1 cellular context compared by ENCODE assay signal in the genomic region with DNA sequence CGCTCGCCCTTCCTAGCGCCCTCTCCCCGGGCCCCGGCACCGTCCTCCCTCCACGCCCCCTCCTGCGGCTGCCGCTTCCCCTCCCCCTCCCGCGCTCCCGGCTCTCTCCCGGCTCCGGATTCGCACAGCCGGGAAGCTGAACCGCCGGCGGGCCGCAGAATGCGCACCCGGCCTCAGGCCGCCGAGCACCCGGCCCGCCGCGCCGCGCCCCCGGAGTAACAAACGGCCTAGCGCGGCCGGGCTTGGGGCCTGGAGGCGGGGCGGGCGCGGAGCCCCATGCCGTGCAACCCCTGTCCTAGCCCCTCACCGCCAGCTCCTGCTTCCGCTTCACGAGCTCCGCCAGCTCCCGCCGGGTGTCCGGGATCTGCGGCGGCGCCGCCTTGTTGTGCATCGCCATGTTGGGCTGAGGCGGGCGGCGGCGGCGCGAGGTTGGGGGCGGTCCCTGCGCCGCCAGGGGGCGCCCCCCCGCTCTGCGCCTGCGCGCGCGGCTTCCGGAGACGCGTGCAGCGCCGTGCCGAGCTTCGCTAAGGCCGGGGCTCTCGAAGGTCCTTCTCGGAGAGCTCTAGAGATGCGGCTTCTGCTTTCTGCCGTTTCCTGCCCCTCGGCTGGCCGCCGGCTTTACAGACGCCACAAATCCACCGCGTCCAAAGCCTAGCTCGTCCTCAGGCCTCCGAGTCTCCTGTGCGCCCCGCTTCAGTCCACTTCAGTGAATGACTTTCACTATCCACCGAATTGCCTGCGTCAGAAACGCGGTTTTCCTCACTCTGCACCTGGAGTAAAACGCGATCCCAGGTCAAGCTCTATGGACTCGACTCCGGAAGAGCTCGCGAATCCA.
TF ChIP-seq lines count a peak whose summit lies in the region.

A gene (minus strand): TSS at position 417 of the 835 bp plus-strand sequence. CDS start 20 bp downstream, at position 397.

TF ChIP-seq in HepG2, 621 proteins besides CTCF, POLR2A, EP300 and RAD21 (continued from another document and continues in another):
- TF ChIP-seq MBD4 (IDR thresholded peaks at IDR 0.05; ENCODE audit: borderline replicate concordance, low read length), result no peak
- TF ChIP-seq, protein P1, sequence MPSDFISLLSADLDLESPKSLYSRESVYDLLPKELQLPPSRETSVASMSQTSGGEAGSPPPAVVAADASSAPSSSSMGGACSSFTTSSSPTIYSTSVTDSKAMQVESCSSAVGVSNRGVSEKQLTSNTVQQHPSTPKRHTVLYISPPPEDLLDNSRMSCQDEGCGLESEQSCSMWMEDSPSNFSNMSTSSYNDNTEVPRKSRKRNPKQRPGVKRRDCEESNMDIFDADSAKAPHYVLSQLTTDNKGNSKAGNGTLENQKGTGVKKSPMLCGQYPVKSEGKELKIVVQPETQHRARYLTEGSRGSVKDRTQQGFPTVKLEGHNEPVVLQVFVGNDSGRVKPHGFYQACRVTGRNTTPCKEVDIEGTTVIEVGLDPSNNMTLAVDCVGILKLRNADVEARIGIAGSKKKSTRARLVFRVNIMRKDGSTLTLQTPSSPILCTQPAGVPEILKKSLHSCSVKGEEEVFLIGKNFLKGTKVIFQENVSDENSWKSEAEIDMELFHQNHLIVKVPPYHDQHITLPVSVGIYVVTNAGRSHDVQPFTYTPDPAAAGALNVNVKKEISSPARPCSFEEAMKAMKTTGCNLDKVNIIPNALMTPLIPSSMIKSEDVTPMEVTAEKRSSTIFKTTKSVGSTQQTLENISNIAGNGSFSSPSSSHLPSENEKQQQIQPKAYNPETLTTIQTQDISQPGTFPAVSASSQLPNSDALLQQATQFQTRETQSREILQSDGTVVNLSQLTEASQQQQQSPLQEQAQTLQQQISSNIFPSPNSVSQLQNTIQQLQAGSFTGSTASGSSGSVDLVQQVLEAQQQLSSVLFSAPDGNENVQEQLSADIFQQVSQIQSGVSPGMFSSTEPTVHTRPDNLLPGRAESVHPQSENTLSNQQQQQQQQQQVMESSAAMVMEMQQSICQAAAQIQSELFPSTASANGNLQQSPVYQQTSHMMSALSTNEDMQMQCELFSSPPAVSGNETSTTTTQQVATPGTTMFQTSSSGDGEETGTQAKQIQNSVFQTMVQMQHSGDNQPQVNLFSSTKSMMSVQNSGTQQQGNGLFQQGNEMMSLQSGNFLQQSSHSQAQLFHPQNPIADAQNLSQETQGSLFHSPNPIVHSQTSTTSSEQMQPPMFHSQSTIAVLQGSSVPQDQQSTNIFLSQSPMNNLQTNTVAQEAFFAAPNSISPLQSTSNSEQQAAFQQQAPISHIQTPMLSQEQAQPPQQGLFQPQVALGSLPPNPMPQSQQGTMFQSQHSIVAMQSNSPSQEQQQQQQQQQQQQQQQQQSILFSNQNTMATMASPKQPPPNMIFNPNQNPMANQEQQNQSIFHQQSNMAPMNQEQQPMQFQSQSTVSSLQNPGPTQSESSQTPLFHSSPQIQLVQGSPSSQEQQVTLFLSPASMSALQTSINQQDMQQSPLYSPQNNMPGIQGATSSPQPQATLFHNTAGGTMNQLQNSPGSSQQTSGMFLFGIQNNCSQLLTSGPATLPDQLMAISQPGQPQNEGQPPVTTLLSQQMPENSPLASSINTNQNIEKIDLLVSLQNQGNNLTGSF (CRISPR knock-in tag; IDR thresholded peaks at IDR 0.05), result peak; percentile 94
- TF ChIP-seq ZNF761 (CRISPR knock-in tag; conservative IDR thresholded peaks at IDR 0.05), result 0 out of 2 replicates have a peak, but pooled peaks have one; percentile 35
- TF ChIP-seq, protein P2, sequence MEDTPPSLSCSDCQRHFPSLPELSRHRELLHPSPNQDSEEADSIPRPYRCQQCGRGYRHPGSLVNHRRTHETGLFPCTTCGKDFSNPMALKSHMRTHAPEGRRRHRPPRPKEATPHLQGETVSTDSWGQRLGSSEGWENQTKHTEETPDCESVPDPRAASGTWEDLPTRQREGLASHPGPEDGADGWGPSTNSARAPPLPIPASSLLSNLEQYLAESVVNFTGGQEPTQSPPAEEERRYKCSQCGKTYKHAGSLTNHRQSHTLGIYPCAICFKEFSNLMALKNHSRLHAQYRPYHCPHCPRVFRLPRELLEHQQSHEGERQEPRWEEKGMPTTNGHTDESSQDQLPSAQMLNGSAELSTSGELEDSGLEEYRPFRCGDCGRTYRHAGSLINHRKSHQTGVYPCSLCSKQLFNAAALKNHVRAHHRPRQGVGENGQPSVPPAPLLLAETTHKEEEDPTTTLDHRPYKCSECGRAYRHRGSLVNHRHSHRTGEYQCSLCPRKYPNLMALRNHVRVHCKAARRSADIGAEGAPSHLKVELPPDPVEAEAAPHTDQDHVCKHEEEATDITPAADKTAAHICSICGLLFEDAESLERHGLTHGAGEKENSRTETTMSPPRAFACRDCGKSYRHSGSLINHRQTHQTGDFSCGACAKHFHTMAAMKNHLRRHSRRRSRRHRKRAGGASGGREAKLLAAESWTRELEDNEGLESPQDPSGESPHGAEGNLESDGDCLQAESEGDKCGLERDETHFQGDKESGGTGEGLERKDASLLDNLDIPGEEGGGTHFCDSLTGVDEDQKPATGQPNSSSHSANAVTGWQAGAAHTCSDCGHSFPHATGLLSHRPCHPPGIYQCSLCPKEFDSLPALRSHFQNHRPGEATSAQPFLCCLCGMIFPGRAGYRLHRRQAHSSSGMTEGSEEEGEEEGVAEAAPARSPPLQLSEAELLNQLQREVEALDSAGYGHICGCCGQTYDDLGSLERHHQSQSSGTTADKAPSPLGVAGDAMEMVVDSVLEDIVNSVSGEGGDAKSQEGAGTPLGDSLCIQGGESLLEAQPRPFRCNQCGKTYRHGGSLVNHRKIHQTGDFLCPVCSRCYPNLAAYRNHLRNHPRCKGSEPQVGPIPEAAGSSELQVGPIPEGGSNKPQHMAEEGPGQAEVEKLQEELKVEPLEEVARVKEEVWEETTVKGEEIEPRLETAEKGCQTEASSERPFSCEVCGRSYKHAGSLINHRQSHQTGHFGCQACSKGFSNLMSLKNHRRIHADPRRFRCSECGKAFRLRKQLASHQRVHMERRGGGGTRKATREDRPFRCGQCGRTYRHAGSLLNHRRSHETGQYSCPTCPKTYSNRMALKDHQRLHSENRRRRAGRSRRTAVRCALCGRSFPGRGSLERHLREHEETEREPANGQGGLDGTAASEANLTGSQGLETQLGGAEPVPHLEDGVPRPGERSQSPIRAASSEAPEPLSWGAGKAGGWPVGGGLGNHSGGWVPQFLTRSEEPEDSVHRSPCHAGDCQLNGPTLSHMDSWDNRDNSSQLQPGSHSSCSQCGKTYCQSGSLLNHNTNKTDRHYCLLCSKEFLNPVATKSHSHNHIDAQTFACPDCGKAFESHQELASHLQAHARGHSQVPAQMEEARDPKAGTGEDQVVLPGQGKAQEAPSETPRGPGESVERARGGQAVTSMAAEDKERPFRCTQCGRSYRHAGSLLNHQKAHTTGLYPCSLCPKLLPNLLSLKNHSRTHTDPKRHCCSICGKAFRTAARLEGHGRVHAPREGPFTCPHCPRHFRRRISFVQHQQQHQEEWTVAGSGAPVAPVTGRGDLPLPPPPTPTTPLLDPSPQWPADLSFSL (CRISPR knock-in tag; IDR thresholded peaks at IDR 0.05), result 0 out of 2 replicates have a peak, but pooled peaks have one; percentile 21
- TF ChIP-seq, protein P3, sequence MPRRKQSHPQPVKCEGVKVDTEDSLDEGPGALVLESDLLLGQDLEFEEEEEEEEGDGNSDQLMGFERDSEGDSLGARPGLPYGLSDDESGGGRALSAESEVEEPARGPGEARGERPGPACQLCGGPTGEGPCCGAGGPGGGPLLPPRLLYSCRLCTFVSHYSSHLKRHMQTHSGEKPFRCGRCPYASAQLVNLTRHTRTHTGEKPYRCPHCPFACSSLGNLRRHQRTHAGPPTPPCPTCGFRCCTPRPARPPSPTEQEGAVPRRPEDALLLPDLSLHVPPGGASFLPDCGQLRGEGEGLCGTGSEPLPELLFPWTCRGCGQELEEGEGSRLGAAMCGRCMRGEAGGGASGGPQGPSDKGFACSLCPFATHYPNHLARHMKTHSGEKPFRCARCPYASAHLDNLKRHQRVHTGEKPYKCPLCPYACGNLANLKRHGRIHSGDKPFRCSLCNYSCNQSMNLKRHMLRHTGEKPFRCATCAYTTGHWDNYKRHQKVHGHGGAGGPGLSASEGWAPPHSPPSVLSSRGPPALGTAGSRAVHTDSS (CRISPR knock-in tag; conservative IDR thresholded peaks at IDR 0.05), result no peak
- TF ChIP-seq ZNF776 (CRISPR knock-in tag; IDR thresholded peaks at IDR 0.05), result peak; percentile 79; the same call in 1 of the 2 replicates
- TF ChIP-seq, protein P4, sequence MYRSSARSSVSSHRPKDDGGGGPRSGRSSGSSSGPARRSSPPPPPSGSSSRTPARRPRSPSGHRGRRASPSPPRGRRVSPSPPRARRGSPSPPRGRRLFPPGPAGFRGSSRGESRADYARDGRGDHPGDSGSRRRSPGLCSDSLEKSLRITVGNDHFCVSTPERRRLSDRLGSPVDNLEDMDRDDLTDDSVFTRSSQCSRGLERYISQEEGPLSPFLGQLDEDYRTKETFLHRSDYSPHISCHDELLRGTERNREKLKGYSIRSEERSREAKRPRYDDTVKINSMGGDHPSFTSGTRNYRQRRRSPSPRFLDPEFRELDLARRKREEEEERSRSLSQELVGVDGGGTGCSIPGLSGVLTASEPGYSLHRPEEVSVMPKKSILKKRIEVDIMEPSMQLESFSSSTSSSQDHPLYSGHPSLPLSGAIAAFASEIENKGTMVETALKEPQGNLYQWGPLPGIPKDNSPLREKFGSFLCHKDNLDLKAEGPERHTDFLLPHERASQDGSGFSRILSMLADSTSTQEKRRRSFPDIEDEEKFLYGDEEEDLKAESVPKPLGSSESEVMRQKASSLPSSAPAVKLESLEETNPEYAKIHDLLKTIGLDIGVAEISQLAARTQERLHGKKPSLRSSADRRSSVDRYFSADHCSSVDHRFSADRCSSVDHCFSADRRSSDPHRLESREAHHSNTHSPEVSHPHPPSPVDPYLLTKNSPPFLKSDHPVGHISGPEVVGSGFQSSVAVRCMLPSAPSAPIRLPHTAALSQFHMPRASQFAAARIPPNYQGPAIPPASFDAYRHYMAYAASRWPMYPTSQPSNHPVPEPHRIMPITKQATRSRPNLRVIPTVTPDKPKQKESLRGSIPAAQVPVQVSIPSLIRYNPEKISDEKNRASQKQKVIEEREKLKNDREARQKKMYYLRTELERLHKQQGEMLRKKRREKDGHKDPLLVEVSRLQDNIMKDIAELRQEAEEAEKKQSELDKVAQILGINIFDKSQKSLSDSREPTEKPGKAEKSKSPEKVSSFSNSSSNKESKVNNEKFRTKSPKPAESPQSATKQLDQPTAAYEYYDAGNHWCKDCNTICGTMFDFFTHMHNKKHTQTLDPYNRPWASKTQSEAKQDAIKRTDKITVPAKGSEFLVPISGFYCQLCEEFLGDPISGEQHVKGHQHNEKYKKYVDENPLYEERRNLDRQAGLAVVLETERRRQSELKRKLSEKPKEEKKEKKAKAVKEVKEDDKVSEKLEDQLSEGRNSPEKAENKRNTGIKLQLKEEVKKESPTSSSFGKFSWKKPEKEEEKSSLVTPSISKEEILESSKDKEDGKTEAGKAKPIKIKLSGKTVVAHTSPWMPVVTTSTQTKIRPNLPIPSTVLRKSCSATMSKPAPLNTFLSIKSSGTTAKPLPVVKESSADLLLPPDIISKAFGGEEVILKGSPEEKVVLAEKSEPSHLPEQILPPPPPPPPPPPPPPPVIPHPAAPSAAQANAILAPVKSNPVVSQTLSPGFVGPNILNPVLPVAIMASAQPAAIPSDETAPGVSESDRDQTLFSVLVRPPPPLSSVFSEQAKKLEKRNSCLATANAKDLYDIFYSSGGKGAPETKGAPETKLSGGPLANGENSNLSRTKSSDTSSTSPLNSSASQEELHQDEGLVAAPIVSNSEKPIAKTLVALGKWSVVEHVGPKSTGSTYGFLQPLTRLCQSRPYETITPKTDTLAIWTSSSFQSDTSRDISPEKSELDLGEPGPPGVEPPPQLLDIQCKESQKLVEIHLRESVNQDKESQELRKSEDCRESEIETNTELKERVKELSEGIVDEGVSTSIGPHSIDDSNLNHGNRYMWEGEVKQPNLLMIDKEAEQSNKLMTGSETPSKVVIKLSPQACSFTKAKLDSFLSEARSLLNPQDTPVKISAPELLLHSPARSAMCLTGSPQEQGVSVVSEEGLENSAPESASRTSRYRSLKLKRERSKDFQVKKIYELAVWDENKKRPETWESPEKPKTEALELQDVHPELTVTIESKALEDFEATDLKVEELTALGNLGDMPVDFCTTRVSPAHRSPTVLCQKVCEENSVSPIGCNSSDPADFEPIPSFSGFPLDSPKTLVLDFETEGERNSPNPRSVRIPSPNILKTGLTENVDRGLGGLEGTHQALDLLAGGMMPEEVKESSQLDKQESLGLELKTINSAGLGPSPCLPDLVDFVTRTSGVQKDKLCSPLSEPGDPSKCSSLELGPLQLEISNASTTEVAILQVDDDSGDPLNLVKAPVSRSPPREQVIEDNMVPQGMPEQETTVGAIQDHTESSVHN (CRISPR knock-in tag; IDR thresholded peaks at IDR 0.05), result no peak
- TF ChIP-seq ZNF484 (CRISPR knock-in tag; IDR thresholded peaks at IDR 0.05; ENCODE audit: borderline replicate concordance, low read depth), result no peak
- TF ChIP-seq, protein P5, sequence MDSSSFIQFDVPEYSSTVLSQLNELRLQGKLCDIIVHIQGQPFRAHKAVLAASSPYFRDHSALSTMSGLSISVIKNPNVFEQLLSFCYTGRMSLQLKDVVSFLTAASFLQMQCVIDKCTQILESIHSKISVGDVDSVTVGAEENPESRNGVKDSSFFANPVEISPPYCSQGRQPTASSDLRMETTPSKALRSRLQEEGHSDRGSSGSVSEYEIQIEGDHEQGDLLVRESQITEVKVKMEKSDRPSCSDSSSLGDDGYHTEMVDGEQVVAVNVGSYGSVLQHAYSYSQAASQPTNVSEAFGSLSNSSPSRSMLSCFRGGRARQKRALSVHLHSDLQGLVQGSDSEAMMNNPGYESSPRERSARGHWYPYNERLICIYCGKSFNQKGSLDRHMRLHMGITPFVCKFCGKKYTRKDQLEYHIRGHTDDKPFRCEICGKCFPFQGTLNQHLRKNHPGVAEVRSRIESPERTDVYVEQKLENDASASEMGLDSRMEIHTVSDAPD (CRISPR knock-in tag; IDR thresholded peaks at IDR 0.05), result no peak
- TF ChIP-seq NR2F6 (IDR thresholded peaks at IDR 0.05), result peak; percentile 61
- TF ChIP-seq NR2F6 (CRISPR knock-in tag; IDR thresholded peaks at IDR 0.05), result peak; percentile 42; the same call in 1 of the 2 replicates
- TF ChIP-seq U2AF1 (optimal IDR thresholded peaks at IDR 0.05; ENCODE audit: low read depth, low read length), result no peak
- TF ChIP-seq HES4 (CRISPR knock-in tag; IDR thresholded peaks at IDR 0.05; ENCODE audit: borderline replicate concordance), result peak; percentile 83
- no peak for TF ChIP-seq CHD4 (IDR thresholded peaks at IDR 0.05; ENCODE audit: borderline replicate concordance, low read length)
- TF ChIP-seq, protein P6, sequence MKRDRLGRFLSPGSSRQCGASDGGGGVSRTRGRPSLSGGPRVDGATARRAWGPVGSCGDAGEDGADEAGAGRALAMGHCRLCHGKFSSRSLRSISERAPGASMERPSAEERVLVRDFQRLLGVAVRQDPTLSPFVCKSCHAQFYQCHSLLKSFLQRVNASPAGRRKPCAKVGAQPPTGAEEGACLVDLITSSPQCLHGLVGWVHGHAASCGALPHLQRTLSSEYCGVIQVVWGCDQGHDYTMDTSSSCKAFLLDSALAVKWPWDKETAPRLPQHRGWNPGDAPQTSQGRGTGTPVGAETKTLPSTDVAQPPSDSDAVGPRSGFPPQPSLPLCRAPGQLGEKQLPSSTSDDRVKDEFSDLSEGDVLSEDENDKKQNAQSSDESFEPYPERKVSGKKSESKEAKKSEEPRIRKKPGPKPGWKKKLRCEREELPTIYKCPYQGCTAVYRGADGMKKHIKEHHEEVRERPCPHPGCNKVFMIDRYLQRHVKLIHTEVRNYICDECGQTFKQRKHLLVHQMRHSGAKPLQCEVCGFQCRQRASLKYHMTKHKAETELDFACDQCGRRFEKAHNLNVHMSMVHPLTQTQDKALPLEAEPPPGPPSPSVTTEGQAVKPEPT (CRISPR knock-in tag; IDR thresholded peaks at IDR 0.05; ENCODE audit: low read depth), result 0 out of 2 replicates have a peak, but pooled peaks have one; percentile 22
- 0 out of 2 replicates have a peak, but pooled peaks have one; percentile 22 for TF ChIP-seq PHF21A (CRISPR knock-in tag; IDR thresholded peaks at IDR 0.05)
- no peak for TF ChIP-seq MYNN (CRISPR knock-in tag; IDR thresholded peaks at IDR 0.05; ENCODE audit: low read depth)
- TF ChIP-seq HCFC1 (IDR thresholded peaks at IDR 0.05; ENCODE audit: low read depth, low read length), result peak; percentile 18; the same call in 1 of the 2 replicates
- TF ChIP-seq KDM2A (CRISPR knock-in tag; IDR thresholded peaks at IDR 0.05; ENCODE audit: borderline replicate concordance, low read depth), result peak; percentile 72
- no peak for TF ChIP-seq KDM1A (CRISPR knock-in tag; IDR thresholded peaks at IDR 0.05)
- no peak for TF ChIP-seq ZNF652 (CRISPR knock-in tag; IDR thresholded peaks at IDR 0.05; ENCODE audit: borderline replicate concordance, low read depth)
